ENCODE assay signal across 9 cellular contexts in genomic region chr6:112253842-112254816, GRCh38. TPM values are rescaled to one million over a fixed set of nuclear protein-coding genes. Genes with fewer than 3 reads are reported as not detected.
A peak's percentile ranks its signal among the peaks of the same experiment; 100 is the strongest.
DNase-seq lines count a peak whose midpoint lies in the region; ATAC-seq, FAIRE-seq and TF ChIP-seq lines count a peak whose summit lies in the region.
"Had no signal": no experiment of that assay in that cellular context is flagged by ENCODE, and none has a peak within 500 bp of the region (broad histone marks: within the 10 kb centered on the region; RNA-seq: fewer than 3 reads in every experiment).

LAMA4 (minus strand) TSS chr6:112254567; CDS start chr6:112254150, 417 bp downstream.

- H4K91ac ChIP-seq in trophoblast cell (ENCODE audit: low read depth, low read length) = no peak within 1 kb of the TSS

- H3K23ac ChIP-seq in trophoblast cell (ENCODE audit: low read length) = no peak within 1 kb of the TSS

- DNase-seq in NCI-H524 (lab: John Stamatoyannopoulos, UW) = peak; percentile 25 to 54
- DNase-seq in NCI-H524 treated with DMSO at 0.1 percent for 48 hours (lab: John Stamatoyannopoulos, UW) = no peak
- DNase-seq in NCI-H2171 treated with DMSO at 0.1 percent for 48 hours (lab: John Stamatoyannopoulos, UW) = peak; percentile 57
- DNase-seq in astrocyte (ENCODE audit: low read depth) = peak; percentile 84
- peak; percentile 72 for DNase-seq in right atrium auricular region (ENCODE audit: low spot score)
- DNase-seq in trophoblast cell = peak in 1 of 2 donors; percentile 54

- H2BK120ac ChIP-seq in trophoblast cell (ENCODE audit: insufficient read depth, low read length, poor library complexity) = no peak within 1 kb of the TSS

- H3K27ac ChIP-seq in astrocyte (ENCODE audit: low read depth, low read length) (peak within 1 kb of the TSS; percentile 84), right atrium auricular region (peak within 1 kb of the TSS; percentile 91 to 95), trophoblast cell (ENCODE audit: low read depth, low read length) (no peak within 1 kb of the TSS)

- no peak within 1 kb of the TSS for H3K4ac ChIP-seq in trophoblast cell (ENCODE audit: low read depth, low read length)

- FAIRE-seq in astrocyte (lab: Jason Lieb, UNC) = no peak
- FAIRE-seq: G401.6 had no signal

- H3K9ac ChIP-seq in astrocyte (ENCODE audit: low read length) (peak within 1 kb of the TSS; percentile 97), trophoblast cell (ENCODE audit: low read length) (no peak within 1 kb of the TSS)

- H2AFZ ChIP-seq in astrocyte (ENCODE audit: low read depth, low read length) (peak within 1 kb of the TSS; percentile 93), trophoblast cell (ENCODE audit: insufficient read depth, low read length, poor library complexity) (peak within 1 kb of the TSS; percentile 27)

- H3K4me3 ChIP-seq in astrocyte (ENCODE audit: insufficient read depth, low read depth, low read length) (peak within 1 kb of the TSS; percentile 95), right atrium auricular region (peak within 1 kb of the TSS; percentile 60 to 72), trophoblast cell (ENCODE audit: low read depth, low read length) (peak within 1 kb of the TSS; percentile 42)

- H2BK5ac ChIP-seq in trophoblast cell (ENCODE audit: low read depth, low read length, poor library complexity) = no peak within 1 kb of the TSS

- WGBS in trophoblast cell (ENCODE audit: extremely low coverage, insufficient coverage, insufficient read length) = no CpG with 5 or more reads among the region's 52 CpGs

- no peak within 1 kb of the TSS for H4K12ac ChIP-seq in trophoblast cell (ENCODE audit: low read depth, low read length)

- H3K4me3 Mint-ChIP-seq in astrocyte (ENCODE audit: unreplicated experiment) = peak within 1 kb of the TSS; percentile 91

- H3K4me2 ChIP-seq in astrocyte (ENCODE audit: low read length) (peak within 1 kb of the TSS; percentile 97), trophoblast cell (ENCODE audit: low read length) (peak within 1 kb of the TSS; percentile 88)

- H4K20me1 ChIP-seq in astrocyte (ENCODE audit: insufficient read depth, low read length) = peaks cover 5% of the 10 kb centered on the region

- no peak within 1 kb of the TSS for H2AK5ac ChIP-seq in trophoblast cell (ENCODE audit: low read length)

- no peaks in the 10 kb centered on the region for H3K36me3 Mint-ChIP-seq in astrocyte (ENCODE audit: low read depth, unreplicated experiment)

- H3K4me1 ChIP-seq in astrocyte (ENCODE audit: insufficient read depth, low read length) (peaks cover 25% of the 10 kb centered on the region), right atrium auricular region (peaks cover 0 to 40% of the 10 kb centered on the region in 2 donors), trophoblast cell (ENCODE audit: control insufficient read depth in 1 of 2, insufficient read depth in 2 of 2, low read length in 2 of 2) (peaks cover 3 to 14% of the 10 kb centered on the region in 2 experiments)

- H3K9me3 Mint-ChIP-seq in astrocyte (ENCODE audit: unreplicated experiment) = no peaks in the 10 kb centered on the region

- ATAC-seq in HG03565 (IDR thresholded peaks at IDR 0.05; ENCODE audit: unreplicated experiment) = no peak
- no peak for ATAC-seq in GM21526 (IDR thresholded peaks at IDR 0.05; ENCODE audit: low FRiP score, unreplicated experiment)

- no peak within 1 kb of the TSS for H3K14ac ChIP-seq in trophoblast cell (ENCODE audit: low read length)

- H3K79me2 ChIP-seq in astrocyte (ENCODE audit: insufficient read depth, low read length) (peaks cover 50% of the 10 kb centered on the region), trophoblast cell (ENCODE audit: control insufficient read depth, insufficient read depth, low read length, poor library complexity) (no peaks in the 10 kb centered on the region)

- peaks cover 13% of the 10 kb centered on the region for H3K4me1 Mint-ChIP-seq in astrocyte (ENCODE audit: low read depth, unreplicated experiment)

- no peak within 1 kb of the TSS for H3K18ac ChIP-seq in trophoblast cell (ENCODE audit: low read length)

- H4K8ac ChIP-seq in trophoblast cell (ENCODE audit: low read depth, low read length) = no peak within 1 kb of the TSS

- no peaks in the 10 kb centered on the region for H3K27me3 ChIP-seq in astrocyte (ENCODE audit: insufficient read depth, low read length)
- no peaks in the 10 kb centered on the region for H3K27me3 ChIP-seq in right atrium auricular region
- H3K27me3 ChIP-seq in trophoblast cell (ENCODE audit: insufficient read depth, low read length) = peaks cover 12% of the 10 kb centered on the region

- peaks cover 11% of the 10 kb centered on the region for H3K27me3 Mint-ChIP-seq in astrocyte (ENCODE audit: low read depth, unreplicated experiment)

- H3K36me3 ChIP-seq in astrocyte (ENCODE audit: insufficient read depth, low read length) (peaks cover 8% of the 10 kb centered on the region), right atrium auricular region (no peaks in the 10 kb centered on the region), trophoblast cell (ENCODE audit: control insufficient read depth in 1 of 2, insufficient read depth in 2 of 2, low read length in 2 of 2) (no peaks in the 10 kb centered on the region)

- no peaks in the 10 kb centered on the region for H3K79me1 ChIP-seq in trophoblast cell (ENCODE audit: low read length)

- TF ChIP-seq CTCF in astrocyte (IDR thresholded peaks at IDR 0.05; ENCODE audit: insufficient read depth, low read depth, low read length) = no peak
- no peak for TF ChIP-seq CTCF in right atrium auricular region (IDR thresholded peaks at IDR 0.05)

- no peak within 1 kb of the TSS for H2BK12ac ChIP-seq in trophoblast cell (ENCODE audit: low read length)

- no peaks in the 10 kb centered on the region for H3K9me3 ChIP-seq in astrocyte (ENCODE audit: insufficient read depth, low read depth, low read length)
- H3K9me3 ChIP-seq in right atrium auricular region = no peaks in the 10 kb centered on the region
- no peaks in the 10 kb centered on the region for H3K9me3 ChIP-seq in trophoblast cell (ENCODE audit: insufficient read depth, low read depth, low read length)

- H3K27ac Mint-ChIP-seq in astrocyte (ENCODE audit: unreplicated experiment) = no peak within 1 kb of the TSS

RNA-seq across cellular contexts. Expression of gene LAMA4, which starts in this region (rescaled TPM):
- total RNA-seq in astrocyte = 2.0 and 5.0 TPM in 2 replicates
- 10 to 100 TPM; 37.2 to 47.1 TPM for total RNA-seq in right atrium auricular region
- 0.37 and 0.38 TPM in 2 replicates for polyA plus RNA-seq in trophoblast cell (2013)

Comparison
In these comparisons a context has a peak if more than half of its experiments do, and no peak if none do; other contexts are left out.
1. H3K4me3 ChIP-seq: peak in every context shown above with its lines; median percentile 95 in astrocyte; 66 in right atrium auricular region; 42 in trophoblast cell.